20 cellular contexts compared by ENCODE assay signal in the genomic region with DNA sequence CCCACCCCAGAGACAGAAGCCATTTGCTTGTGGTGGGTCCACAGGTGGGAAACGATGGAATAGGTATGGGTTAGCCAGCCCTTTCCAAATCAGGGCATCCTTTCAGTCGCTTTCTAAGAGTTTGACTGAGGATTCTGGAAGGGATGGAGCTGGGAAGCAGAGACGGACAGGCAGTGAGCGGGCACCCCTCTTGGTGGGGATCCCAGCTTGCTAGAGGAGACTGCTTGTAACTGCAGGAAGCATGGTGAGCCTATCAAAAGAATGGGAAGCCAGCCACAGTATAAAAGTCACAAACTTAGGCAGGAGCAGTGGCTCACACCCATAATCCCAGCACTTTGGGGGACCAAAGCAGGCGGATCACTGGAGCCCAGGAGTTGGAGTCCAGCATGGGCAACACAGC.
"Had no signal": no experiment of that assay in that cellular context is flagged by ENCODE, and none has a peak within 500 bp of the region (broad histone marks: within the 10 kb centered on the region; RNA-seq: fewer than 3 reads in every experiment).

No MANE protein-coding gene starts in this region.

- H3K27me3 ChIP-seq: adrenal gland, breast epithelium, uterus had no signal

- H3K9me3 Mint-ChIP-seq: mesothelial cell of epicardium; naive thymus-derived CD8-positive, alpha-beta T cell; neural progenitor cell had no signal

- H3K4me3 Mint-ChIP-seq: activated naive CD8-positive, alpha-beta T cell; mesothelial cell of epicardium; naive thymus-derived CD8-positive, alpha-beta T cell had no signal

- H3K27ac Mint-ChIP-seq: activated naive CD8-positive, alpha-beta T cell; mesothelial cell of epicardium; naive thymus-derived CD8-positive, alpha-beta T cell; neural progenitor cell had no signal

- H3K27ac ChIP-seq: adrenal gland, neural progenitor cell, tibial artery, uterus, WERI-Rb-1 had no signal

- ATAC-seq: naive thymus-derived CD8-positive, alpha-beta T cell had no signal

- H3K9me3 ChIP-seq: adrenal gland, breast epithelium, tibial artery, uterus had no signal

- H3K36me3 Mint-ChIP-seq: mesothelial cell of epicardium, neural progenitor cell had no signal

- H3K4me3 ChIP-seq: adrenal gland, breast epithelium, neural progenitor cell, tibial artery, uterus had no signal

- DNase-seq: activated CD4-positive, alpha-beta T cell treated with anti-CD3 and anti-CD28 coated beads for 1 hour; activated gamma-delta T cell treated with Interleukin-2 at 50 U/mL for 16 hours; activated T-cell treated with anti-CD3 and anti-CD28 coated beads, Interleukin-2, amount 50 U/mL, for 1 hour; adrenal gland; cortex of kidney; effector CD4-positive, alpha-beta T cell; erythroblast; foreskin fibroblast; kidney; naive thymus-derived CD8-positive, alpha-beta T cell; stimulated activated CD4-positive, alpha-beta T cell treated with anti-CD3 and anti-CD28 coated beads, Interleukin-4, amount 100 ng/mL, for 1 hour; stimulated activated naive CD4-positive, alpha-beta T cell treated with Interleukin-2 at 50 U/mL for 16 hours; T-helper 1 cell; tibial artery; uterus; WERI-Rb-1 had no signal

- H3K36me3 ChIP-seq: adrenal gland, breast epithelium, neural progenitor cell, tibial artery, uterus, WERI-Rb-1 had no signal
